In genomic region chr9:133863193-133863592, GRCh38 we compare ENCODE assay signal across 15 cellular contexts.
DNase-seq lines count a peak whose midpoint lies in the region; ATAC-seq, FAIRE-seq and TF ChIP-seq lines count a peak whose summit lies in the region.
"Had no signal": no experiment of that assay in that cellular context is flagged by ENCODE, and none has a peak within 500 bp of the region (broad histone marks: within the 10 kb centered on the region; RNA-seq: fewer than 3 reads in every experiment).

No MANE protein-coding gene starts in this region.

- FAIRE-seq in HepG2 (lab: Jason Lieb, UNC): no peak

- peaks cover 43% of the 10 kb centered on the region; the same call in 1 of the 2 replicates for H4K20me1 ChIP-seq in HepG2 (ENCODE audit: insufficient read depth, low read length)

- TF ChIP-seq CTCF in liver (IDR thresholded peaks at IDR 0.05; ENCODE audit: low read depth, low read length, missing input control) (no peak), HepG2 (CRISPR knock-in tag; IDR thresholded peaks at IDR 0.05) (no peak), gastrocnemius medialis (IDR thresholded peaks at IDR 0.05 in 4 of 5, conservative IDR thresholded peaks at IDR 0.05 in 1 of 5) (no peak), A673 (conservative IDR thresholded peaks at IDR 0.05; ENCODE audit: low read depth, low read length) (no peak), thyroid gland (IDR thresholded peaks at IDR 0.05) (no peak)

- BruUV-seq in HepG2 (replicated peaks; lab: Mats Ljungman, UMichigan): no TSS peak
- no TSS peak for BruUV-seq in A673 (replicated peaks; lab: Mats Ljungman, UMichigan)

- H3K4me3 Mint-ChIP-seq in activated CD8-positive, alpha-beta T cell treated with anti-CD3 and anti-CD28 coated beads, Interleukin-2, amount 10 ng/mL, durations not matched to agents 7 days and 5 days: no peak overlapping the region
- H3K4me3 Mint-ChIP-seq: stimulated activated naive CD8-positive, alpha-beta T cell treated with anti-CD3 and anti-CD28 coated beads, Interleukin-15, Interleukin-2, amounts not matched to agents 100 ng/mL and 50 ng/mL, for 24 hours had no signal

- no peak overlapping the region for H3K27ac Mint-ChIP-seq in activated CD8-positive, alpha-beta T cell treated with anti-CD3 and anti-CD28 coated beads, Interleukin-2, amount 10 ng/mL, durations not matched to agents 7 days and 5 days
- H3K27ac Mint-ChIP-seq: naive thymus-derived CD4-positive, alpha-beta T cell; stimulated activated naive CD8-positive, alpha-beta T cell treated with anti-CD3 and anti-CD28 coated beads, Interleukin-15, Interleukin-2, amounts not matched to agents 100 ng/mL and 50 ng/mL, for 24 hours had no signal

- WGBS in liver: 87% methylated on average over 19 of the region's 19 CpGs
- WGBS in HepG2 (ENCODE audit: low lambda C conversion rate): 96% methylated on average over 17 of the region's 19 CpGs
- WGBS in thyroid gland, 2 donors: 77 to 90% methylated on average over 19 of the region's 19 CpGs

- no peak for DNase-seq in HepG2 (ENCODE audit: low spot score)
- no peak for DNase-seq in gastrocnemius medialis
- DNase-seq in A673 (ENCODE audit: low spot score): no peak
- no peak for DNase-seq in A172 (ENCODE audit: low spot score)
- DNase-seq in activated CD8-positive, alpha-beta T cell treated with anti-CD3 and anti-CD28 coated beads, Interleukin-2, amount 10 ng/mL, durations not matched to agents 7 days and 5 days: no peak
- no peak for DNase-seq in thyroid gland
- DNase-seq: ACHN; activated T-cell treated with anti-CD3 and anti-CD28 coated beads, Interleukin-2, amount 50 U/mL, for 48 hours; erythroblast; naive thymus-derived CD4-positive, alpha-beta T cell; NCI-H187 treated with DMSO at 0.1 percent for 48 hours; NCI-H510A had no signal

- no peak overlapping the region for H2AFZ ChIP-seq in HepG2 (ENCODE audit: low read length)

- H3K27me3 Mint-ChIP-seq in activated CD8-positive, alpha-beta T cell treated with anti-CD3 and anti-CD28 coated beads, Interleukin-2, amount 10 ng/mL, durations not matched to agents 7 days and 5 days (ENCODE audit: low read depth): no peaks in the 10 kb centered on the region
- H3K27me3 Mint-ChIP-seq: stimulated activated naive CD8-positive, alpha-beta T cell treated with anti-CD3 and anti-CD28 coated beads, Interleukin-15, Interleukin-2, amounts not matched to agents 100 ng/mL and 50 ng/mL, for 24 hours had no signal

- in situ Hi-C loops in HepG2 (cut with HindIII; ENCODE audit: extremely low pct_ligation_motif_present, low pct_unique_long_range_greater_than_20kb) (no loop called here), gastrocnemius medialis (cut with MboI; ENCODE audit: low sequenced_read_pairs in 4 of 4) (no loop called here)

- H3K27ac ChIP-seq in liver (ENCODE audit: low read depth in 1 of 2, low read length in 2 of 2) (peak overlapping the region; percentile 68 to 69), HepG2 (ENCODE audit: extremely low read length, insufficient read depth, low read length) (no peak overlapping the region), layer of hippocampus (ENCODE audit: low read depth, low read length) (peak overlapping the region; percentile 47), gastrocnemius medialis (peak overlapping the region in 3 of 4 donors; percentile 34 to 56 (median 42)), A673 (ENCODE audit: low read depth, low read length, poor library complexity, severe bottlenecking) (no peak overlapping the region), thyroid gland (peak overlapping the region in 1 of 3 donors; percentile 28)

- H3K4me3 ChIP-seq in liver (ENCODE audit: low read depth in 1 of 3, low read length in 3 of 3) (no peak overlapping the region), HepG2 (replicated peaks in 1 of 3; ENCODE audit: insufficient read depth in 1 of 3, low read depth in 2 of 3, low read length in 3 of 3) (no peak overlapping the region), gastrocnemius medialis (peak overlapping the region in 2 of 4 donors; percentile 6 to 24), A673 (ENCODE audit: low read depth, low read length, poor library complexity, severe bottlenecking) (no peak overlapping the region), thyroid gland (replicated peaks in 1 of 3) (no peak overlapping the region)

- no peaks in the 10 kb centered on the region for H3K36me3 Mint-ChIP-seq in activated CD8-positive, alpha-beta T cell treated with anti-CD3 and anti-CD28 coated beads, Interleukin-2, amount 10 ng/mL, durations not matched to agents 7 days and 5 days (ENCODE audit: low read depth)

- H3K9me3 ChIP-seq in liver (ENCODE audit: control insufficient read depth in 4 of 4, low read length in 3 of 4) (no peaks in the 10 kb centered on the region), HepG2 (ENCODE audit: low read length) (no peaks in the 10 kb centered on the region), gastrocnemius medialis (no peaks in the 10 kb centered on the region), A673 (ENCODE audit: low read depth, low read length, poor library complexity, severe bottlenecking) (peaks cover 9% of the 10 kb centered on the region), thyroid gland (no peaks in the 10 kb centered on the region)

- POLR2A ChIA-PET in HepG2 (lab: Yijun Ruan, JAX): no interaction called here
- POLR2A ChIA-PET in A673 (lab: Charles Lee; ENCODE audit: low non-redundant PET): no interaction called here
- POLR2A ChIA-PET in activated CD8-positive, alpha-beta T cell treated with anti-CD3 and anti-CD28 coated beads, Interleukin-2, amount 10 ng/mL, durations not matched to agents 7 days and 5 days (lab: Charles Lee): no interaction called here

- TF ChIP-seq RAD21 in liver (IDR thresholded peaks at IDR 0.05) (no peak), HepG2 (CRISPR knock-in tag; IDR thresholded peaks at IDR 0.05) (no peak)

- TF ChIP-seq EP300 in HepG2 (IDR thresholded peaks at IDR 0.05; ENCODE audit: low read depth in 2 of 2, low read length in 2 of 2) (no peak), HepG2 (CRISPR knock-in tag; IDR thresholded peaks at IDR 0.05; ENCODE audit: borderline replicate concordance) (no peak)

- no peak overlapping the region for H3K4me2 ChIP-seq in HepG2 (ENCODE audit: low read depth, low read length)

- no peaks in the 10 kb centered on the region for H3K4me1 Mint-ChIP-seq in activated CD8-positive, alpha-beta T cell treated with anti-CD3 and anti-CD28 coated beads, Interleukin-2, amount 10 ng/mL, durations not matched to agents 7 days and 5 days (ENCODE audit: low read depth)

- H3K36me3 ChIP-seq in liver (ENCODE audit: control insufficient read depth in 4 of 4, insufficient read depth in 3 of 4, low read depth in 1 of 4, low read length in 3 of 4) (peaks cover 0 to 11% (median 0%) of the 10 kb centered on the region in 4 donors), HepG2 (replicated peaks in 1 of 2; ENCODE audit: control insufficient read depth in 1 of 2, insufficient read depth in 2 of 2, low read length in 2 of 2) (peaks cover 23 to 37% of the 10 kb centered on the region in 2 experiments; a peak in 4 of 5 replicates), gastrocnemius medialis (no peaks in the 10 kb centered on the region), A673 (ENCODE audit: insufficient read depth, low read length, poor library complexity, severe bottlenecking) (no peaks in the 10 kb centered on the region), thyroid gland (no peaks in the 10 kb centered on the region)

- peaks cover 0 to 16% (median 9%) of the 10 kb centered on the region in 4 donors for H3K4me1 ChIP-seq in liver (ENCODE audit: control insufficient read depth in 4 of 4, insufficient read depth in 4 of 4, low read length in 3 of 4)
- no peaks in the 10 kb centered on the region for H3K4me1 ChIP-seq in HepG2 (ENCODE audit: insufficient read depth, low read length)
- H3K4me1 ChIP-seq in gastrocnemius medialis: no peaks in the 10 kb centered on the region
- H3K4me1 ChIP-seq in A673 (ENCODE audit: insufficient read depth, low read length, poor library complexity, severe bottlenecking): no peaks in the 10 kb centered on the region
- peaks cover 0 to 18% of the 10 kb centered on the region in 2 donors for H3K4me1 ChIP-seq in thyroid gland

- H3K79me2 ChIP-seq in HepG2 (ENCODE audit: insufficient read depth, low read length): peaks cover 35% of the 10 kb centered on the region

- no peaks in the 10 kb centered on the region for H3K27me3 ChIP-seq in liver (ENCODE audit: control insufficient read depth in 4 of 4, insufficient read depth in 4 of 4, low read length in 3 of 4)
- H3K27me3 ChIP-seq in HepG2 (ENCODE audit: control insufficient read depth in 1 of 2, insufficient read depth in 2 of 2, low read length in 2 of 2): no peaks in the 10 kb centered on the region
- H3K27me3 ChIP-seq in layer of hippocampus (ENCODE audit: control insufficient read depth, insufficient read depth, low read length): no peaks in the 10 kb centered on the region
- H3K27me3 ChIP-seq in gastrocnemius medialis: no peaks in the 10 kb centered on the region
- H3K27me3 ChIP-seq in A673 (replicated peaks; ENCODE audit: insufficient read depth, low read depth, low read length, poor library complexity): no peaks in the 10 kb centered on the region
- no peaks in the 10 kb centered on the region for H3K27me3 ChIP-seq in thyroid gland

- intact Hi-C loops in HepG2 (cut with micrococcal nuclease; ENCODE audit: unreplicated experiment): no loop called here
- intact Hi-C loops in gastrocnemius medialis (cut with DNase I; ENCODE audit: low total_unique reads): no loop called here
- intact Hi-C loops in A673 (cut with micrococcal nuclease; ENCODE audit: unreplicated experiment): no loop called here
- intact Hi-C loops in thyroid gland (cut with DNase I): no loop called here

- TF ChIP-seq POLR2A in HepG2 (IDR thresholded peaks at IDR 0.05; ENCODE audit: insufficient read depth in 1 of 2, low read depth in 2 of 2, low read length in 2 of 2) (no peak), gastrocnemius medialis (IDR thresholded peaks at IDR 0.05) (no peak), thyroid gland (IDR thresholded peaks at IDR 0.05) (no peak)

- H3K9ac ChIP-seq in liver (ENCODE audit: low read depth in 1 of 2, low read length in 2 of 2): no peak overlapping the region
- H3K9ac ChIP-seq in HepG2 (ENCODE audit: insufficient read depth, low read depth, low read length): no peak overlapping the region

- no peak for ATAC-seq in HepG2
- no peak for ATAC-seq in gastrocnemius medialis
- no peak for ATAC-seq in activated CD8-positive, alpha-beta T cell treated with anti-CD3 and anti-CD28 coated beads, Interleukin-2, amount 10 ng/mL, durations not matched to agents 7 days and 5 days

- CTCF ChIA-PET in HepG2 (lab: Yijun Ruan, JAX; ENCODE audit: low intra/inter-chr PET ratio, low total read pairs) (no interaction called here), A673 (lab: Charles Lee) (no interaction called here)
- CTCF ChIA-PET in activated CD8-positive, alpha-beta T cell treated with anti-CD3 and anti-CD28 coated beads, Interleukin-2, amount 10 ng/mL, durations not matched to agents 7 days and 5 days (lab: Charles Lee): interaction anchor here (0.6 kb wide), 1 partner anchor 9 kb away, joined by 3 read pairs; no protein-coding TSS in a partner anchor

- H3K9me3 Mint-ChIP-seq in activated CD8-positive, alpha-beta T cell treated with anti-CD3 and anti-CD28 coated beads, Interleukin-2, amount 10 ng/mL, durations not matched to agents 7 days and 5 days (ENCODE audit: insufficient read depth): no peaks in the 10 kb centered on the region

Comparison
In these comparisons a context has a peak if more than half of its experiments do, and no peak if none do; other contexts are left out.
1. H3K27ac ChIP-seq: peak in liver (2 of 2), layer of hippocampus (single experiment) and gastrocnemius medialis (3 of 4); none in HepG2 (single experiment) and A673 (single experiment).